Comparison of ENCODE assay signal across 8 cellular contexts in the genomic region with DNA sequence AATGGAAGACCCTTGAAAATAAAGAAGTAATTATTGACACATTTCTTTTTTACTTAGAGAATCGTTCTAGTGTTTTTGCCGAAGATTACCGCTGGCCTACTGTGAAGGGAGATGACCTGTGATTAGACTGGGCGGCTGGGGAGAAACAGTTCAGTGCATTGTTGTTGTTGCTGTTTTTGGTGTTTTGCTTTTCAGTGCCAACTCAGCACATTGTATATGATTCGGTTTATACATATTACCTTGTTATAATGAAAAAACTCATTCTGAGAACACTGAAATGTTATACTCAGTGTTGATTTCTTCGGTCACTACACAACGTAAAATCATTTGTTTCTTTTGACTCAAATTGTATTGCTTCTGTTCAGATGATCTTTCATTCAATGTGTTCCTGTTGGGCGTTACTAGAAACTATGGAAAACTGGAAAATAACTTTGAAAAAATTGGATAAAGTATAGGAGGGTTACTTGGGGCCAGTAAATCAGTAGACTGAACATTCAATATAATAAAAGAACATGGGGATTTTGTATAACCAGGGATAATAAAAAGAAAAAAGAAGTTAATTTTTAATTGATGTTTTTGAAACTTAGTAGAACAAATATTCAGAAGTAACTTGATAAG. TPM values are rescaled to one million over a fixed set of nuclear protein-coding genes. Genes with fewer than 3 reads are reported as not detected.
A peak's percentile ranks its signal among the peaks of the same experiment; 100 is the strongest.
DNase-seq lines count a peak whose midpoint lies in the region; ATAC-seq, FAIRE-seq and TF ChIP-seq lines count a peak whose summit lies in the region.

No MANE protein-coding gene starts in this region.

- H3K27me3 ChIP-seq in MG63 (no peaks in the 10 kb centered on the region), trophoblast cell (ENCODE audit: insufficient read depth, low read length) (peaks cover 3% of the 10 kb centered on the region)

- no peak overlapping the region for H3K9ac ChIP-seq in trophoblast cell (ENCODE audit: low read length)

- TF ChIP-seq CTCF in D721Med (IDR thresholded peaks at IDR 0.05; ENCODE audit: insufficient read depth, missing control alignments), result no peak

- no peaks in the 10 kb centered on the region for H3K9me3 ChIP-seq in MG63
- no peaks in the 10 kb centered on the region for H3K9me3 ChIP-seq in trophoblast cell (ENCODE audit: insufficient read depth, low read depth, low read length)

- H3K36me3 ChIP-seq in MG63 (peaks cover 25% of the 10 kb centered on the region), trophoblast cell (ENCODE audit: control insufficient read depth in 1 of 2, insufficient read depth in 2 of 2, low read length in 2 of 2) (no peaks in the 10 kb centered on the region)

- no CpG with 5 or more reads among the region's 8 CpGs for WGBS in trophoblast cell (ENCODE audit: extremely low coverage, insufficient coverage, insufficient read length)

- H3K4me3 Mint-ChIP-seq in activated naive CD4-positive, alpha-beta T cell treated with anti-CD3 and anti-CD28 coated beads for 36 hours, result peak overlapping the region; percentile 94
- peak overlapping the region; percentile 95 for H3K4me3 Mint-ChIP-seq in central memory CD8-positive, alpha-beta T cell
- H3K4me3 Mint-ChIP-seq in stimulated activated memory B cell treated with anti-CD40 and anti-IgM and Interleukin-4, amounts not matched to agents 10 μg/mL and 1 μg/mL and 100 μg/mL, for 72 hours, result peak overlapping the region; percentile 75

- H3K4me1 Mint-ChIP-seq in activated naive CD4-positive, alpha-beta T cell treated with anti-CD3 and anti-CD28 coated beads for 36 hours (ENCODE audit: low read depth), result peaks cover 59% of the 10 kb centered on the region
- peaks cover 58% of the 10 kb centered on the region for H3K4me1 Mint-ChIP-seq in central memory CD8-positive, alpha-beta T cell
- H3K4me1 Mint-ChIP-seq in stimulated activated memory B cell treated with anti-CD40 and anti-IgM and Interleukin-4, amounts not matched to agents 10 μg/mL and 1 μg/mL and 100 μg/mL, for 72 hours, result peaks cover 67% of the 10 kb centered on the region

- H3K27ac ChIP-seq in trophoblast cell (ENCODE audit: low read depth, low read length), result no peak overlapping the region

- H3K4ac ChIP-seq in trophoblast cell (ENCODE audit: low read depth, low read length), result no peak overlapping the region

- H3K79me1 ChIP-seq in trophoblast cell (ENCODE audit: low read length), result peaks cover 5% of the 10 kb centered on the region

- intact Hi-C loops in activated naive CD4-positive, alpha-beta T cell treated with anti-CD3 and anti-CD28 coated beads for 36 hours (cut with micrococcal nuclease), result loop anchor here (1.0 to 5.0 kb wide), 7 partner anchors 14 to 1356 kb away; a partner anchor contains a TSS

- H4K91ac ChIP-seq in trophoblast cell (ENCODE audit: low read depth, low read length), result no peak overlapping the region

- no peak overlapping the region for H2BK120ac ChIP-seq in trophoblast cell (ENCODE audit: insufficient read depth, low read length, poor library complexity)

- H3K36me3 Mint-ChIP-seq in activated naive CD4-positive, alpha-beta T cell treated with anti-CD3 and anti-CD28 coated beads for 36 hours (ENCODE audit: low read depth), result peaks cover 44% of the 10 kb centered on the region
- peaks cover 45% of the 10 kb centered on the region for H3K36me3 Mint-ChIP-seq in central memory CD8-positive, alpha-beta T cell (ENCODE audit: insufficient read depth)
- peaks cover 19% of the 10 kb centered on the region for H3K36me3 Mint-ChIP-seq in stimulated activated memory B cell treated with anti-CD40 and anti-IgM and Interleukin-4, amounts not matched to agents 10 μg/mL and 1 μg/mL and 100 μg/mL, for 72 hours

- H3K4me3 ChIP-seq in MG63 (peak overlapping the region; percentile 84), trophoblast cell (ENCODE audit: low read depth, low read length) (no peak overlapping the region)

- no peaks in the 10 kb centered on the region for H3K27me3 Mint-ChIP-seq in activated naive CD4-positive, alpha-beta T cell treated with anti-CD3 and anti-CD28 coated beads for 36 hours (ENCODE audit: low read depth)
- no peaks in the 10 kb centered on the region for H3K27me3 Mint-ChIP-seq in central memory CD8-positive, alpha-beta T cell
- no peaks in the 10 kb centered on the region for H3K27me3 Mint-ChIP-seq in stimulated activated memory B cell treated with anti-CD40 and anti-IgM and Interleukin-4, amounts not matched to agents 10 μg/mL and 1 μg/mL and 100 μg/mL, for 72 hours

- FAIRE-seq in D721Med (lab: Jason Lieb, UNC), result no peak

- no peak overlapping the region for H2BK12ac ChIP-seq in trophoblast cell (ENCODE audit: low read length)

- H4K8ac ChIP-seq in trophoblast cell (ENCODE audit: low read depth, low read length), result no peak overlapping the region

- no peaks in the 10 kb centered on the region for H3K79me2 ChIP-seq in trophoblast cell (ENCODE audit: control insufficient read depth, insufficient read depth, low read length, poor library complexity)

- H3K4me1 ChIP-seq in trophoblast cell (ENCODE audit: control insufficient read depth in 1 of 2, insufficient read depth in 2 of 2, low read length in 2 of 2), result peaks cover 5 to 8% of the 10 kb centered on the region in 2 experiments

- no peak overlapping the region for H3K18ac ChIP-seq in trophoblast cell (ENCODE audit: low read length)

- no peak overlapping the region for H3K4me2 ChIP-seq in trophoblast cell (ENCODE audit: low read length)

- DNase-seq in activated naive CD4-positive, alpha-beta T cell treated with anti-CD3 and anti-CD28 coated beads for 36 hours, result no peak
- no peak for DNase-seq in activated naive CD4-positive, alpha-beta T cell (lab: John Stamatoyannopoulos, UW)
- DNase-seq in MG63, result no peak
- DNase-seq in central memory CD8-positive, alpha-beta T cell (ENCODE audit: low spot score in 2 of 2), result no peak
- DNase-seq in D721Med (ENCODE audit: insufficient read length, low spot score), result no peak
- DNase-seq in trophoblast cell, result no peak
- no peak for DNase-seq in NCI-H2171 (lab: John Stamatoyannopoulos, UW)

- H2AK5ac ChIP-seq in trophoblast cell (ENCODE audit: low read length), result no peak overlapping the region

- H4K12ac ChIP-seq in trophoblast cell (ENCODE audit: low read depth, low read length), result no peak overlapping the region

- CTCF ChIA-PET in activated naive CD4-positive, alpha-beta T cell treated with anti-CD3 and anti-CD28 coated beads for 36 hours (lab: Charles Lee), result no interaction called here

- no peak overlapping the region for H3K23ac ChIP-seq in trophoblast cell (ENCODE audit: low read length)

- ATAC-seq in central memory CD8-positive, alpha-beta T cell (replicated peaks; ENCODE audit: extremely low read depth, poor library complexity, severe bottlenecking), result no peak
- no peak for ATAC-seq in stimulated activated memory B cell treated with anti-CD40 and anti-IgM and Interleukin-4, amounts not matched to agents 10 μg/mL and 1 μg/mL and 100 μg/mL, for 72 hours

- peak overlapping the region; percentile 98 for H3K27ac Mint-ChIP-seq in activated naive CD4-positive, alpha-beta T cell treated with anti-CD3 and anti-CD28 coated beads for 36 hours
- peak overlapping the region; percentile 97 for H3K27ac Mint-ChIP-seq in central memory CD8-positive, alpha-beta T cell (ENCODE audit: low read depth)
- peak overlapping the region; percentile 89 for H3K27ac Mint-ChIP-seq in stimulated activated memory B cell treated with anti-CD40 and anti-IgM and Interleukin-4, amounts not matched to agents 10 μg/mL and 1 μg/mL and 100 μg/mL, for 72 hours

- H2AFZ ChIP-seq in trophoblast cell (ENCODE audit: insufficient read depth, low read length, poor library complexity), result no peak overlapping the region

- no peak overlapping the region for H2BK5ac ChIP-seq in trophoblast cell (ENCODE audit: low read depth, low read length, poor library complexity)

- no peaks in the 10 kb centered on the region for H3K9me3 Mint-ChIP-seq in activated naive CD4-positive, alpha-beta T cell treated with anti-CD3 and anti-CD28 coated beads for 36 hours
- no peaks in the 10 kb centered on the region for H3K9me3 Mint-ChIP-seq in central memory CD8-positive, alpha-beta T cell
- no peaks in the 10 kb centered on the region for H3K9me3 Mint-ChIP-seq in stimulated activated memory B cell treated with anti-CD40 and anti-IgM and Interleukin-4, amounts not matched to agents 10 μg/mL and 1 μg/mL and 100 μg/mL, for 72 hours

- H3K14ac ChIP-seq in trophoblast cell (ENCODE audit: low read length), result no peak overlapping the region

RNA-seq across cellular contexts. Expression of a gene that starts 3.3 kb away (rescaled TPM):
- 100 to 1,000 TPM; 132 to 141 TPM for total RNA-seq in activated naive CD4-positive, alpha-beta T cell treated with anti-CD3 and anti-CD28 coated beads for 36 hours
- total RNA-seq in MG63 (2014; rRNA removed; shearing (Covaris generic); ENCODE audit: low replicate concordance), result 14.1 and 17.6 TPM in 2 replicates
- 10.2 and 10.3 TPM in 2 replicates for polyA plus RNA-seq in trophoblast cell (2013)
